Comparison of ENCODE assay signal across 21 cellular contexts in the genomic region with DNA sequence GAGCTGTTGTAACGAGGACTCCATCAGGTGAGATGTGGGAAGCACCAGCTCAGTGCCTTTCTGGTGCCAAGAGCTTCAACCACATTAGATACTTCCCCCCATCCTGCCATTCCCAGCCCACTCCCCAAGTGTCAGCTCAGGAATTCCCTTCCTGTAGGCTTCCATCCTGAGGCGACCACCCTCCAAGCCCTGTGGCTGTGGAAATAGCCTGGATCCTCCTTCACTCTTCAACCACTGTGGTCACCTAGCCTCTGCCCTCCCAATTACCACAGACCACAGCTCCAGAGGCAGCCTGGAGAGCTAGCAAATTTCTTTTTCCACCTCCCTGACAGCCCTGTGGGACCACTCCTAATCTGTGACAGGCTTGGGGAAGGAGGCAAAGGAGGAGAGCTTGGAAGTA.
"Had no signal": no experiment of that assay in that cellular context is flagged by ENCODE, and none has a peak within 500 bp of the region (broad histone marks: within the 10 kb centered on the region; RNA-seq: fewer than 3 reads in every experiment).

No MANE protein-coding gene starts in this region.

- H3K27me3 ChIP-seq: sigmoid colon, stomach had no signal

- H3K4me1 ChIP-seq: prostate gland, sigmoid colon, stomach had no signal

- DNase-seq: activated CD4-positive, alpha-beta memory T cell treated with anti-CD3 and anti-CD28 coated beads, Interleukin-2, amount 10 ng/mL, durations not matched to agents 7 days and 5 days; activated CD4-positive, alpha-beta T cell treated with anti-CD3 and anti-CD28 coated beads for 36 hours; activated CD8-positive, alpha-beta memory T cell treated with anti-CD3 and anti-CD28 coated beads, Interleukin-2, amount 50 U/mL, for 4 hours; activated naive CD8-positive, alpha-beta T cell treated with anti-CD3 and anti-CD28 coated beads, Interleukin-2, amount 10 ng/mL, durations not matched to agents 7 days and 5 days; aorta; caudate nucleus; cortex of kidney; effector memory CD4-positive, alpha-beta T cell; hypothalamus; left colon; mucosa of descending colon; occipital lobe; sigmoid colon; stimulated activated CD4-positive, alpha-beta T cell treated with anti-CD3 and anti-CD28 coated beads, Interleukin-2, amount 100 ng/mL, for 48 hours; stomach; SW 1271 had no signal

- H3K36me3 ChIP-seq: prostate gland, sigmoid colon, stomach, thoracic aorta had no signal

- H3K9me3 ChIP-seq: mucosa of descending colon, prostate gland, sigmoid colon, stomach, thoracic aorta had no signal

- H3K4me3 ChIP-seq: lung, mucosa of descending colon, prostate gland, sigmoid colon, stomach, thoracic aorta had no signal

- H3K27ac ChIP-seq: epithelial cell of prostate, prostate gland, sigmoid colon, stomach, thoracic aorta had no signal

- ATAC-seq: activated CD4-positive, alpha-beta T cell treated with anti-CD3 and anti-CD28 coated beads for 36 hours; left colon; mucosa of descending colon; natural killer cell treated with Interleukin-12 subunit alpha and Interleukin-12 subunit beta and Interleukin-15 and Interleukin-18, amount 100 ng/mL, for 72 hours had no signal
